Comparison of ENCODE assay signal across 8 cellular contexts in genomic region chr22:31490496-31490925, GRCh38. TPM values are rescaled to one million over a fixed set of nuclear protein-coding genes. Genes with fewer than 3 reads are reported as not detected.
DNase-seq lines count a peak whose midpoint lies in the region; ATAC-seq and TF ChIP-seq lines count a peak whose summit lies in the region.

No MANE protein-coding gene starts in this region.

- H3K9me2 ChIP-seq in GM23338 (ENCODE audit: insufficient read depth): no peaks in the 10 kb centered on the region

- peak overlapping the region; percentile 80 for H3K4me2 ChIP-seq in GM23338

- peak overlapping the region; percentile 63 for H3K27ac Mint-ChIP-seq in GM23338

- H2AFZ ChIP-seq in GM23338: peak overlapping the region; percentile 98

- H3K9me3 ChIP-seq in WERI-Rb-1 (ENCODE audit: severe bottlenecking): no peaks in the 10 kb centered on the region

- peaks cover 22% of the 10 kb centered on the region for H3K36me3 Mint-ChIP-seq in GM23338 (ENCODE audit: low read depth)

- no peaks in the 10 kb centered on the region for H3K27me3 ChIP-seq in GM23338 (ENCODE audit: insufficient read depth)
- no peaks in the 10 kb centered on the region for H3K27me3 ChIP-seq in WERI-Rb-1 (ENCODE audit: insufficient read depth, low read depth, severe bottlenecking)
- H3K27me3 ChIP-seq in kidney epithelial cell (ENCODE audit: control insufficient read depth, insufficient read depth, low read length): no peaks in the 10 kb centered on the region

- peaks cover 25% of the 10 kb centered on the region for H3K4me1 Mint-ChIP-seq in GM23338

- peak overlapping the region; percentile 86 for H3K4me3 Mint-ChIP-seq in GM23338

- no peak for TF ChIP-seq CTCF in GM12865 (IDR thresholded peaks at IDR 0.05; ENCODE audit: insufficient read depth, low read depth, low read length, missing control alignments)
- no peak for TF ChIP-seq CTCF in GM23338 (conservative IDR thresholded peaks at IDR 0.05; ENCODE audit: low read depth in 2 of 2)
- TF ChIP-seq CTCF in LNCaP clone FGC (IDR thresholded peaks at IDR 0.05; ENCODE audit: control insufficient read depth, extremely low read depth, insufficient read depth): no peak
- no peak for TF ChIP-seq CTCF in WERI-Rb-1 (IDR thresholded peaks at IDR 0.05; ENCODE audit: low read depth, low read length)
- no peak for TF ChIP-seq CTCF in kidney epithelial cell (IDR thresholded peaks at IDR 0.05; ENCODE audit: insufficient read depth, low read length, poor library complexity, severe bottlenecking)

- H4K20me1 ChIP-seq in GM23338 (replicated peaks; ENCODE audit: insufficient read depth): peaks cover 7% of the 10 kb centered on the region

- H3K9me3 Mint-ChIP-seq in GM23338: no peaks in the 10 kb centered on the region

- H3K36me3 ChIP-seq in GM23338 (ENCODE audit: insufficient read depth) (no peaks in the 10 kb centered on the region; the same call in 1 of the 2 replicates), WERI-Rb-1 (peaks cover 26% of the 10 kb centered on the region), kidney epithelial cell (ENCODE audit: control insufficient read depth, insufficient read depth, low read length) (no peaks in the 10 kb centered on the region)

- peaks cover 7% of the 10 kb centered on the region for H3K27me3 Mint-ChIP-seq in GM23338 (ENCODE audit: insufficient read depth, low read depth, poor library complexity)

- peak; percentile 97 for DNase-seq in GM12865 (ENCODE audit: low read depth)
- DNase-seq in GM23338 (ENCODE audit: low spot score): peak; percentile 58
- no peak for DNase-seq in LNCaP clone FGC (ENCODE audit: low read depth)
- peak; percentile 28 for DNase-seq in WERI-Rb-1
- DNase-seq in cerebellum (ENCODE audit: low spot score): peak; percentile 28
- no peak for DNase-seq in kidney epithelial cell (ENCODE audit: low read depth)
- DNase-seq in stimulated activated CD4-positive, alpha-beta T cell treated with anti-CD3 and anti-CD28 coated beads, Interleukin-1b, Interleukin-23, amount 100 ng/mL, for 4 hours (ENCODE audit: low read depth in 2 of 2): peak; percentile 17 to 21
- no peak for DNase-seq in NCI-H1417 treated with DMSO at 0.1 percent for 48 hours (lab: John Stamatoyannopoulos, UW)

- peaks cover 38% of the 10 kb centered on the region for H3K4me1 ChIP-seq in GM23338 (ENCODE audit: insufficient read depth)

- peaks cover 20% of the 10 kb centered on the region for H3K79me2 ChIP-seq in GM23338 (replicated peaks; ENCODE audit: insufficient read depth)

- H3K4me3 ChIP-seq in GM12865 (ENCODE audit: low read depth, low read length): peak overlapping the region; percentile 85
- peak overlapping the region; percentile 97 for H3K4me3 ChIP-seq in GM23338
- peak overlapping the region; percentile 92 for H3K4me3 ChIP-seq in LNCaP clone FGC (ENCODE audit: low read depth, low read length)
- peak overlapping the region; percentile 90 for H3K4me3 ChIP-seq in WERI-Rb-1 (ENCODE audit: low read depth, low read length)
- peak overlapping the region; percentile 71 for H3K4me3 ChIP-seq in kidney epithelial cell (ENCODE audit: low read depth, low read length)

- peaks cover 18% of the 10 kb centered on the region for H3F3A ChIP-seq in GM23338 (replicated peaks; ENCODE audit: low read depth)

- peak; percentile 54 for ATAC-seq in GM23338

- H3K27ac ChIP-seq in GM23338 (ENCODE audit: low read depth): peak overlapping the region; percentile 78; the same call in 1 of the 2 replicates
- H3K27ac ChIP-seq in WERI-Rb-1: peak overlapping the region; percentile 96

TF ChIP-seq in GM23338, 12 proteins besides CTCF, POLR2A, EP300 and RAD21 (continues in another document):
- TF ChIP-seq EZH2phosphoT487 (IDR thresholded peaks at IDR 0.05; ENCODE audit: unreplicated experiment): no peak
- no peak for TF ChIP-seq EZH2 (IDR thresholded peaks at IDR 0.05; ENCODE audit: low read depth, unreplicated experiment)
- no peak for TF ChIP-seq STAT1 (IDR thresholded peaks at IDR 0.05; ENCODE audit: unreplicated experiment)
- TF ChIP-seq REST (IDR thresholded peaks at IDR 0.05; ENCODE audit: unreplicated experiment): no peak
- TF ChIP-seq JUNB (IDR thresholded peaks at IDR 0.05; ENCODE audit: unreplicated experiment): no peak
- no peak for TF ChIP-seq ETS1 (IDR thresholded peaks at IDR 0.05)
- no peak for TF ChIP-seq POLR2AphosphoS5 (IDR thresholded peaks at IDR 0.05; ENCODE audit: low read depth)

RNA-seq across cellular contexts. Expression of gene EIF4ENIF1, which starts 0.9 kb away (rescaled TPM):
- total RNA-seq in GM23338 (2014; rRNA removed; shearing (Covaris generic)): 10.8 and 13.5 TPM in 2 replicates
- polyA plus RNA-seq in GM23338 (2016; fragmentation: Nextera tagmentation; extraction: Ambion mirVana): 13.1 and 13.4 TPM in 2 replicates
- 14.8 TPM for total RNA-seq in cerebellum
- total RNA-seq in kidney epithelial cell: 11.9 and 15.0 TPM in 2 replicates

RNA-seq across cellular contexts. Expression of gene SFI1, which starts 5.8 kb away (rescaled TPM):
- total RNA-seq in GM23338 (2014; rRNA removed; shearing (Covaris generic)): 23.8 and 25.6 TPM in 2 replicates
- 16.7 and 17.4 TPM in 2 replicates for polyA plus RNA-seq in GM23338 (2016; fragmentation: Nextera tagmentation; extraction: Ambion mirVana)
- 44.7 TPM for total RNA-seq in cerebellum
- total RNA-seq in kidney epithelial cell: 13.2 and 18.1 TPM in 2 replicates

Comparison
In these comparisons a context has a peak if more than half of its experiments do, and no peak if none do; other contexts are left out.
1. DNase-seq: peak in GM12865 (single experiment), GM23338 (single experiment), WERI-Rb-1 (single experiment), cerebellum (single experiment) and stimulated activated CD4-positive, alpha-beta T cell treated with anti-CD3 and anti-CD28 coated beads, Interleukin-1b, Interleukin-23, amount 100 ng/mL, for 4 hours (2 of 2); none in LNCaP clone FGC (single experiment), kidney epithelial cell (single experiment) and NCI-H1417 treated with DMSO at 0.1 percent for 48 hours (single experiment).
2. Peak in every context shown above with its lines, with median percentiles within 50 percentile points of each other: H3K4me3 ChIP-seq.